ENCODE assay signal across 17 cellular contexts in genomic region chr9:127263244-127263643, GRCh38.
"Had no signal": no experiment of that assay in that cellular context is flagged by ENCODE, and none has a peak within 500 bp of the region (broad histone marks: within the 10 kb centered on the region; RNA-seq: fewer than 3 reads in every experiment).

No MANE protein-coding gene starts in this region.

- H3K4me3 Mint-ChIP-seq: activated CD4-positive, alpha-beta memory T cell treated with anti-CD3 and anti-CD28 coated beads, Interleukin-2, amount 10 ng/mL, durations not matched to agents 7 days and 5 days; activated CD8-positive, alpha-beta memory T cell treated with anti-CD3 and anti-CD28 coated beads, Interleukin-2, amount 10 ng/mL, durations not matched to agents 7 days and 5 days; activated naive CD8-positive, alpha-beta T cell treated with anti-CD3 and anti-CD28 coated beads, Interleukin-2, amount 10 ng/mL, durations not matched to agents 7 days and 5 days; activated T-helper 17 cell treated with anti-CD3 and anti-CD28 coated beads, Interleukin-2, amount 50 U/mL, for 72 hours; naive thymus-derived CD8-positive, alpha-beta T cell; stimulated activated effector memory CD8-positive, alpha-beta T cell treated with anti-CD3 and anti-CD28 coated beads, Interleukin-12 subunit alpha, Interleukin-12 subunit beta, amount 100 ng/mL, for 72 hours had no signal

- H3K9me3 ChIP-seq: neutrophil, pancreas, tibial nerve had no signal

- H3K27me3 Mint-ChIP-seq: activated CD8-positive, alpha-beta memory T cell treated with anti-CD3 and anti-CD28 coated beads, Interleukin-2, amount 10 ng/mL, durations not matched to agents 7 days and 5 days; activated T-helper 17 cell treated with anti-CD3 and anti-CD28 coated beads, Interleukin-2, amount 50 U/mL, for 72 hours had no signal

- H3K4me3 ChIP-seq: pancreas, SK-N-MC, smooth muscle cell, tibial nerve had no signal

- DNase-seq: activated CD4-positive, alpha-beta memory T cell treated with anti-CD3 and anti-CD28 coated beads, Interleukin-2, amount 10 ng/mL, durations not matched to agents 7 days and 5 days; activated CD4-positive, alpha-beta T cell treated with anti-CD3 and anti-CD28 coated beads for 48 hours; activated CD8-positive, alpha-beta memory T cell treated with anti-CD3 and anti-CD28 coated beads, Interleukin-2, amount 10 ng/mL, durations not matched to agents 7 days and 5 days; activated naive CD4-positive, alpha-beta T cell treated with Interleukin-2 at 50 U/mL for 16 hours; activated naive CD8-positive, alpha-beta T cell treated with anti-CD3 and anti-CD28 coated beads, Interleukin-2, amount 10 ng/mL, durations not matched to agents 7 days and 5 days; activated T-cell treated with anti-CD3 and anti-CD28 coated beads, Interleukin-2, amount 50 U/mL, for 1 hour; brain microvascular endothelial cell; dermis blood vessel endothelial cell; naive thymus-derived CD8-positive, alpha-beta T cell; pancreas; stimulated activated CD4-positive, alpha-beta T cell treated with anti-CD3 and anti-CD28 coated beads, Interleukin-4, amount 100 ng/mL, for 1 hour had no signal

- H3K36me3 Mint-ChIP-seq: activated CD8-positive, alpha-beta memory T cell treated with anti-CD3 and anti-CD28 coated beads, Interleukin-2, amount 10 ng/mL, durations not matched to agents 7 days and 5 days; stimulated activated effector memory CD8-positive, alpha-beta T cell treated with anti-CD3 and anti-CD28 coated beads, Interleukin-12 subunit alpha, Interleukin-12 subunit beta, amount 100 ng/mL, for 72 hours had no signal

- ATAC-seq: activated CD8-positive, alpha-beta memory T cell treated with anti-CD3 and anti-CD28 coated beads, Interleukin-2, amount 10 ng/mL, durations not matched to agents 7 days and 5 days; activated T-helper 17 cell treated with anti-CD3 and anti-CD28 coated beads, Interleukin-2, amount 50 U/mL, for 72 hours; naive thymus-derived CD8-positive, alpha-beta T cell; stimulated activated effector memory CD8-positive, alpha-beta T cell treated with anti-CD3 and anti-CD28 coated beads, Interleukin-12 subunit alpha, Interleukin-12 subunit beta, amount 100 ng/mL, for 72 hours had no signal

- H3K27ac Mint-ChIP-seq: activated CD4-positive, alpha-beta memory T cell treated with anti-CD3 and anti-CD28 coated beads, Interleukin-2, amount 10 ng/mL, durations not matched to agents 7 days and 5 days; activated CD8-positive, alpha-beta memory T cell treated with anti-CD3 and anti-CD28 coated beads, Interleukin-2, amount 10 ng/mL, durations not matched to agents 7 days and 5 days; activated naive CD8-positive, alpha-beta T cell treated with anti-CD3 and anti-CD28 coated beads, Interleukin-2, amount 10 ng/mL, durations not matched to agents 7 days and 5 days; activated T-helper 17 cell treated with anti-CD3 and anti-CD28 coated beads, Interleukin-2, amount 50 U/mL, for 72 hours; naive thymus-derived CD8-positive, alpha-beta T cell; stimulated activated effector memory CD8-positive, alpha-beta T cell treated with anti-CD3 and anti-CD28 coated beads, Interleukin-12 subunit alpha, Interleukin-12 subunit beta, amount 100 ng/mL, for 72 hours had no signal

- H3K36me3 ChIP-seq: brain microvascular endothelial cell, neutrophil, pancreas, tibial nerve had no signal

- H3K9me3 Mint-ChIP-seq: activated CD4-positive, alpha-beta memory T cell treated with anti-CD3 and anti-CD28 coated beads, Interleukin-2, amount 10 ng/mL, durations not matched to agents 7 days and 5 days; activated naive CD8-positive, alpha-beta T cell treated with anti-CD3 and anti-CD28 coated beads, Interleukin-2, amount 10 ng/mL, durations not matched to agents 7 days and 5 days; activated T-helper 17 cell treated with anti-CD3 and anti-CD28 coated beads, Interleukin-2, amount 50 U/mL, for 72 hours; naive thymus-derived CD8-positive, alpha-beta T cell; stimulated activated effector memory CD8-positive, alpha-beta T cell treated with anti-CD3 and anti-CD28 coated beads, Interleukin-12 subunit alpha, Interleukin-12 subunit beta, amount 100 ng/mL, for 72 hours had no signal

- H3K4me1 ChIP-seq: pancreas had no signal

- H3K27me3 ChIP-seq: brain microvascular endothelial cell, pancreas, tibial nerve had no signal

- H3K4me1 Mint-ChIP-seq: activated CD4-positive, alpha-beta memory T cell treated with anti-CD3 and anti-CD28 coated beads, Interleukin-2, amount 10 ng/mL, durations not matched to agents 7 days and 5 days; activated CD8-positive, alpha-beta memory T cell treated with anti-CD3 and anti-CD28 coated beads, Interleukin-2, amount 10 ng/mL, durations not matched to agents 7 days and 5 days; activated naive CD8-positive, alpha-beta T cell treated with anti-CD3 and anti-CD28 coated beads, Interleukin-2, amount 10 ng/mL, durations not matched to agents 7 days and 5 days; activated T-helper 17 cell treated with anti-CD3 and anti-CD28 coated beads, Interleukin-2, amount 50 U/mL, for 72 hours; naive thymus-derived CD8-positive, alpha-beta T cell; stimulated activated effector memory CD8-positive, alpha-beta T cell treated with anti-CD3 and anti-CD28 coated beads, Interleukin-12 subunit alpha, Interleukin-12 subunit beta, amount 100 ng/mL, for 72 hours had no signal

- H3K27ac ChIP-seq: brain microvascular endothelial cell, neutrophil, pancreas had no signal
